Comparison of ENCODE assay signal across 29 cellular contexts in the genomic region with DNA sequence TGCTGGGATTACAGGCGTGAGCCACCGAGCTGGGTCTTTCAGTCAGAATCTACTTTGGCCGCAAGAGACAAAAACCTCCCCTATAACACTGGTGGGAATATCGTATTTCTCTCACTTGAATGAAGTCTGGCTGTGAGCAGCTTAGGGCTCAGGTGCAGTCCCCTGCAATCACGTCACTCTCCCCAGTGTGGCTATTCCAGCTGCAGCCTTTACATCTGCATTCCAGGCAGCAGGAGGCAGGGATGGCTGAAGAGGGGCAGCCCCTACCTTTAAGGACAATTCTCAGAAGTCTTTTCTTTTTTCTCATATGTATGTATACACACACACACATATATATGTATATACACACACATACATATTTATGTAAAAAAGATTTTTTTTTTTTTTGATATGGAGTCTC. TPM values are rescaled to one million over a fixed set of nuclear protein-coding genes. Genes with fewer than 3 reads are reported as not detected.
DNase-seq lines count a peak whose midpoint lies in the region; ATAC-seq and TF ChIP-seq lines count a peak whose summit lies in the region.
"Had no signal": no experiment of that assay in that cellular context is flagged by ENCODE, and none has a peak within 500 bp of the region (broad histone marks: within the 10 kb centered on the region; RNA-seq: fewer than 3 reads in every experiment).

No MANE protein-coding gene starts in this region.

- no peaks in the 10 kb centered on the region for H4K20me1 ChIP-seq in OCI-LY7 (ENCODE audit: insufficient read depth, low read length)

- peaks cover 0 to 18% (median 3%) of the 10 kb centered on the region in 4 donors for H3K4me1 Mint-ChIP-seq in CD4-positive, CD25-positive, alpha-beta regulatory T cell
- no peaks in the 10 kb centered on the region for H3K4me1 Mint-ChIP-seq in Caco-2 (ENCODE audit: low read depth, unreplicated experiment)
- peaks cover 7 to 22% (median 10%) of the 10 kb centered on the region in 7 donors for H3K4me1 Mint-ChIP-seq in naive thymus-derived CD4-positive, alpha-beta T cell

- TF ChIP-seq CTCF in Caco-2 (IDR thresholded peaks at IDR 0.05; ENCODE audit: insufficient read depth in 1 of 2, low read depth in 1 of 2, low read length in 1 of 2, severe bottlenecking in 1 of 2, unreplicated experiment in 1 of 2) (no peak), OCI-LY7 (conservative IDR thresholded peaks at IDR 0.05; ENCODE audit: low read length) (no peak)

- H3K4me3 Mint-ChIP-seq in CD4-positive, CD25-positive, alpha-beta regulatory T cell: peak overlapping the region; percentile 55 to 85 (median 76)
- no peak overlapping the region for H3K4me3 Mint-ChIP-seq in Caco-2 (ENCODE audit: unreplicated experiment)
- H3K4me3 Mint-ChIP-seq in naive thymus-derived CD4-positive, alpha-beta T cell: peak overlapping the region in 7 of 10 donors; percentile 25 to 75 (median 39)
- H3K4me3 Mint-ChIP-seq: activated CD8-positive, alpha-beta T cell treated with anti-CD3 and anti-CD28 coated beads for 36 hours; activated T-helper 17 cell treated with anti-CD3 and anti-CD28 coated beads, Interleukin-2, amount 50 U/mL, for 72 hours; stimulated activated naive B cell treated with anti-CD40 and anti-IgM and Interleukin-4, amounts not matched to agents 10 μg/mL and 1 μg/mL and 100 μg/mL, for 72 hours; T-helper 2 cell treated with Interferon-gamma antibody and Interleukin-4, amounts not matched to agents 5 μg/mL and 100 μg/mL, for 36 hours had no signal

- H3K4me3 ChIP-seq in CD4-positive, CD25-positive, alpha-beta regulatory T cell (ENCODE audit: low read depth, low read length): no peak overlapping the region
- H3K4me3 ChIP-seq in Caco-2 (ENCODE audit: low read depth, low read length) (no peak overlapping the region), OCI-LY7 (ENCODE audit: low read depth, low read length, poor library complexity, severe bottlenecking) (peak overlapping the region; percentile 78)
- H3K4me3 ChIP-seq in naive thymus-derived CD4-positive, alpha-beta T cell (ENCODE audit: low read length): no peak overlapping the region
- H3K4me3 ChIP-seq: BLaER1 treated with 17β-estradiol and CSF1 and Interleukin-3, amounts not matched to agents 10 nM and 100 nM; heart right ventricle; MG63; upper lobe of left lung had no signal

- H3K4me2 ChIP-seq in OCI-LY7 (ENCODE audit: low read length): peak overlapping the region; percentile 86
- H3K4me2 ChIP-seq: BLaER1 treated with 17β-estradiol and CSF1 and Interleukin-3, amounts not matched to agents 10 nM and 100 nM had no signal

- H3K4me1 ChIP-seq in CD4-positive, CD25-positive, alpha-beta regulatory T cell (ENCODE audit: control insufficient read depth, insufficient read depth, low read length, poor library complexity, severe bottlenecking): peaks cover 18% of the 10 kb centered on the region
- peaks cover 8% of the 10 kb centered on the region; the same call in 1 of the 2 replicates for H3K4me1 ChIP-seq in Caco-2
- H3K4me1 ChIP-seq in OCI-LY7 (ENCODE audit: insufficient read depth, low read length, poor library complexity, severe bottlenecking): peaks cover 84% of the 10 kb centered on the region
- peaks cover 10 to 11% of the 10 kb centered on the region in 2 donors for H3K4me1 ChIP-seq in naive thymus-derived CD4-positive, alpha-beta T cell (ENCODE audit: control insufficient read depth in 2 of 2, insufficient read depth in 2 of 2, low read length in 2 of 2)
- H3K4me1 ChIP-seq: parathyroid adenoma had no signal

- H2AFZ ChIP-seq in OCI-LY7 (ENCODE audit: low read length): no peak overlapping the region
- H2AFZ ChIP-seq: parathyroid adenoma had no signal

- no peak for DNase-seq in CD4-positive, CD25-positive, alpha-beta regulatory T cell
- DNase-seq in Caco-2 (no peak), OCI-LY7 (ENCODE audit: low spot score) (no peak), OCI-M2 (lab: John Stamatoyannopoulos, UW; ENCODE audit: unreplicated experiment) (no peak), NCI-H187 (lab: John Stamatoyannopoulos, UW) (no peak), SK-N-DZ (ENCODE audit: low spot score) (no peak)
- DNase-seq in naive thymus-derived CD4-positive, alpha-beta T cell: no peak
- DNase-seq: activated CD4-positive, alpha-beta T cell treated with anti-CD3 and anti-CD28 coated beads for 1 hour; activated CD8-positive, alpha-beta T cell treated with anti-CD3 and anti-CD28 coated beads for 36 hours; amygdala; DMS79 treated with DMSO at 0.1 percent for 48 hours; foreskin melanocyte; GOT3; heart right ventricle; KG1; MG63; NCI-H1105 treated with DMSO at 0.1 percent for 48 hours; NCI-H2081; NCI-H446 treated with DMSO at 0.1 percent for 48 hours; small intestine; stimulated activated naive B cell treated with anti-CD40 and anti-IgM and Interleukin-4, amounts not matched to agents 10 μg/mL and 1 μg/mL and 100 μg/mL, for 72 hours; substantia nigra; upper lobe of left lung had no signal

- H3K79me2 ChIP-seq in OCI-LY7 (ENCODE audit: insufficient read depth, low read depth, low read length): peaks cover 63% of the 10 kb centered on the region
- H3K79me2 ChIP-seq: parathyroid adenoma had no signal

- no peak overlapping the region for H3K27ac Mint-ChIP-seq in CD4-positive, CD25-positive, alpha-beta regulatory T cell
- H3K27ac Mint-ChIP-seq in Caco-2 (ENCODE audit: unreplicated experiment): no peak overlapping the region
- peak overlapping the region in 1 of 9 donors; percentile 4 for H3K27ac Mint-ChIP-seq in naive thymus-derived CD4-positive, alpha-beta T cell
- H3K27ac Mint-ChIP-seq: activated CD8-positive, alpha-beta T cell treated with anti-CD3 and anti-CD28 coated beads for 36 hours; activated naive CD4-positive, alpha-beta T cell treated with anti-CD3 and anti-CD28 coated beads, Interleukin-2, amount 50 U/mL, for 72 hours; stimulated activated naive B cell treated with anti-CD40 and anti-IgM and Interleukin-4, amounts not matched to agents 10 μg/mL and 1 μg/mL and 100 μg/mL, for 72 hours; T-helper 2 cell treated with Interferon-gamma antibody and Interleukin-4, amounts not matched to agents 5 μg/mL and 100 μg/mL, for 36 hours had no signal

- H3K9me3 ChIP-seq in CD4-positive, CD25-positive, alpha-beta regulatory T cell (ENCODE audit: control insufficient read depth in 2 of 2, low read length in 2 of 2): no peaks in the 10 kb centered on the region
- H3K9me3 ChIP-seq in Caco-2: no peaks in the 10 kb centered on the region
- no peaks in the 10 kb centered on the region for H3K9me3 ChIP-seq in OCI-LY7 (ENCODE audit: low read length)
- no peaks in the 10 kb centered on the region for H3K9me3 ChIP-seq in naive thymus-derived CD4-positive, alpha-beta T cell (ENCODE audit: control insufficient read depth in 2 of 3, low read length in 3 of 3)
- H3K9me3 ChIP-seq: BLaER1 treated with 17β-estradiol and CSF1 and Interleukin-3, amounts not matched to agents 10 nM and 100 nM; heart right ventricle; MG63; upper lobe of left lung had no signal

- intact Hi-C loops in Caco-2 (cut with micrococcal nuclease; ENCODE audit: unreplicated experiment) (no loop called here), OCI-LY7 (cut with micrococcal nuclease; ENCODE audit: unreplicated experiment) (no loop called here)
- intact Hi-C loops in naive thymus-derived CD4-positive, alpha-beta T cell (cut with micrococcal nuclease): no loop called here

- POLR2A ChIA-PET in Caco-2 (lab: Charles Lee) (no interaction called here), OCI-LY7 (lab: Charles Lee) (interaction anchor here (1.0 to 2.0 kb wide), 3 partner anchors 18 to 29 kb away, joined by 6 to 13 read pairs (median 6); no protein-coding TSS in a partner anchor)
- POLR2A ChIA-PET in naive thymus-derived CD4-positive, alpha-beta T cell (lab: Charles Lee): no interaction called here

- peaks cover 3% of the 10 kb centered on the region for H3K36me3 Mint-ChIP-seq in CD4-positive, CD25-positive, alpha-beta regulatory T cell
- peaks cover 33% of the 10 kb centered on the region for H3K36me3 Mint-ChIP-seq in Caco-2 (ENCODE audit: insufficient read depth, unreplicated experiment)
- peaks cover 0 to 9% (median 1%) of the 10 kb centered on the region in 5 donors for H3K36me3 Mint-ChIP-seq in naive thymus-derived CD4-positive, alpha-beta T cell
- H3K36me3 Mint-ChIP-seq: activated naive CD4-positive, alpha-beta T cell treated with anti-CD3 and anti-CD28 coated beads, Interleukin-2, amount 50 U/mL, for 72 hours had no signal

- no peak for ATAC-seq in CD4-positive, CD25-positive, alpha-beta regulatory T cell (ENCODE audit: low read depth in 2 of 2)
- ATAC-seq in naive thymus-derived CD4-positive, alpha-beta T cell: no peak
- ATAC-seq: activated CD8-positive, alpha-beta T cell treated with anti-CD3 and anti-CD28 coated beads for 36 hours; activated naive CD4-positive, alpha-beta T cell treated with anti-CD3 and anti-CD28 coated beads, Interleukin-2, amount 50 U/mL, for 72 hours; activated T-helper 17 cell treated with anti-CD3 and anti-CD28 coated beads, Interleukin-2, amount 50 U/mL, for 72 hours; heart right ventricle; Right ventricle myocardium inferior; stimulated activated naive B cell treated with anti-CD40 and anti-IgM and Interleukin-4, amounts not matched to agents 10 μg/mL and 1 μg/mL and 100 μg/mL, for 72 hours had no signal

- H3K27me3 ChIP-seq in CD4-positive, CD25-positive, alpha-beta regulatory T cell (ENCODE audit: control insufficient read depth, insufficient read depth, low read length): no peaks in the 10 kb centered on the region
- no peaks in the 10 kb centered on the region for H3K27me3 ChIP-seq in Caco-2 (replicated peaks; ENCODE audit: control insufficient read depth, insufficient read depth, low read length)
- H3K27me3 ChIP-seq in naive thymus-derived CD4-positive, alpha-beta T cell (ENCODE audit: control insufficient read depth in 2 of 2, insufficient read depth in 2 of 2, low read length in 2 of 2): no peaks in the 10 kb centered on the region
- H3K27me3 ChIP-seq: MG63, upper lobe of left lung had no signal

- peaks cover 22% of the 10 kb centered on the region for H3K27me3 Mint-ChIP-seq in CD4-positive, CD25-positive, alpha-beta regulatory T cell
- no peaks in the 10 kb centered on the region for H3K27me3 Mint-ChIP-seq in Caco-2 (ENCODE audit: insufficient read depth, unreplicated experiment)
- H3K27me3 Mint-ChIP-seq in naive thymus-derived CD4-positive, alpha-beta T cell: peaks cover 0 to 28% (median 7%) of the 10 kb centered on the region in 5 donors
- H3K27me3 Mint-ChIP-seq: stimulated activated naive B cell treated with anti-CD40 and anti-IgM and Interleukin-4, amounts not matched to agents 10 μg/mL and 1 μg/mL and 100 μg/mL, for 72 hours had no signal

- no peaks in the 10 kb centered on the region for H3K36me3 ChIP-seq in CD4-positive, CD25-positive, alpha-beta regulatory T cell (ENCODE audit: control insufficient read depth, insufficient read depth, low read length)
- H3K36me3 ChIP-seq in Caco-2 (ENCODE audit: control insufficient read depth, insufficient read depth, low read length): peaks cover 1% of the 10 kb centered on the region; the same call in 1 of the 2 replicates
- H3K36me3 ChIP-seq in OCI-LY7 (ENCODE audit: insufficient read depth, low read length): peaks cover 61% of the 10 kb centered on the region
- peaks cover 0 to 8% (median 0%) of the 10 kb centered on the region in 3 experiments for H3K36me3 ChIP-seq in naive thymus-derived CD4-positive, alpha-beta T cell (ENCODE audit: control insufficient read depth in 2 of 3, insufficient read depth in 3 of 3, low read length in 3 of 3)

- CTCF ChIA-PET in Caco-2 (lab: Charles Lee) (interaction anchor here (0.6 kb wide), 1 partner anchor 33 kb away, joined by 4 read pairs; a partner anchor contains a TSS), OCI-LY7 (lab: Charles Lee; ENCODE audit: unreplicated experiment) (no interaction called here)
- CTCF ChIA-PET in naive thymus-derived CD4-positive, alpha-beta T cell (lab: Charles Lee): interaction anchor here (0.5 kb wide), 1 partner anchor 1159 kb away, joined by 3 read pairs; no protein-coding TSS in a partner anchor

- no peaks in the 10 kb centered on the region for H3K9me2 ChIP-seq in OCI-LY7 (ENCODE audit: insufficient read depth, low read length)

- H3K27ac ChIP-seq in CD4-positive, CD25-positive, alpha-beta regulatory T cell (ENCODE audit: insufficient read depth, low read length, poor library complexity, severe bottlenecking): no peak overlapping the region
- H3K27ac ChIP-seq in OCI-LY7 (ENCODE audit: low read depth, low read length, poor library complexity, severe bottlenecking): peak overlapping the region; percentile 97
- H3K27ac ChIP-seq in naive thymus-derived CD4-positive, alpha-beta T cell (ENCODE audit: low read depth, low read length): no peak overlapping the region
- H3K27ac ChIP-seq: BLaER1 treated with 17β-estradiol and CSF1 and Interleukin-3, amounts not matched to agents 10 nM and 100 nM; heart right ventricle; parathyroid adenoma; upper lobe of left lung had no signal

- no peaks in the 10 kb centered on the region for H3K9me3 Mint-ChIP-seq in CD4-positive, CD25-positive, alpha-beta regulatory T cell
- H3K9me3 Mint-ChIP-seq in Caco-2 (ENCODE audit: unreplicated experiment): no peaks in the 10 kb centered on the region
- H3K9me3 Mint-ChIP-seq in naive thymus-derived CD4-positive, alpha-beta T cell: no peaks in the 10 kb centered on the region
- H3K9me3 Mint-ChIP-seq: activated CD8-positive, alpha-beta T cell treated with anti-CD3 and anti-CD28 coated beads for 36 hours; activated naive CD4-positive, alpha-beta T cell treated with anti-CD3 and anti-CD28 coated beads, Interleukin-2, amount 50 U/mL, for 72 hours; activated T-helper 17 cell treated with anti-CD3 and anti-CD28 coated beads, Interleukin-2, amount 50 U/mL, for 72 hours; stimulated activated naive B cell treated with anti-CD40 and anti-IgM and Interleukin-4, amounts not matched to agents 10 μg/mL and 1 μg/mL and 100 μg/mL, for 72 hours; T-helper 2 cell treated with Interferon-gamma antibody and Interleukin-4, amounts not matched to agents 5 μg/mL and 100 μg/mL, for 36 hours had no signal

- BruUV-seq in Caco-2 (replicated peaks; lab: Mats Ljungman, UMichigan) (TSS peak; percentile 24), OCI-LY7 (replicated peaks; lab: Mats Ljungman, UMichigan) (TSS peak; percentile 59)

RNA-seq across cellular contexts. Expression of a gene that starts 3.0 kb away (rescaled TPM):
- 28.9 TPM for total RNA-seq in CD4-positive, CD25-positive, alpha-beta regulatory T cell
- polyA plus RNA-seq in CD4-positive, CD25-positive, alpha-beta regulatory T cell: 10 to 100 TPM; 22.7 to 51.6 (median 28.2) TPM
- 132 and 145 TPM in 2 replicates for total RNA-seq in Caco-2 (2022)
- total RNA-seq in OCI-LY7 (2014; rRNA removed; shearing (Covaris generic)): 222 and 292 TPM in 2 replicates
- 295 and 380 TPM in 2 replicates for total RNA-seq in OCI-LY7 (2022)
- 10 to 100 TPM; 26.7 to 50.3 (median 40.7) TPM for total RNA-seq in naive thymus-derived CD4-positive, alpha-beta T cell
- polyA plus RNA-seq in naive thymus-derived CD4-positive, alpha-beta T cell: 10 to 100 TPM; 19.4 to 31.5 TPM
- polyA plus RNA-seq in SK-N-DZ (2014; cell fraction: cytosol; rRNA removed): 115 and 143 TPM in 2 replicates
- polyA plus RNA-seq in SK-N-DZ (2014; cell fraction: nucleus; rRNA removed): 288 and 329 TPM in 2 replicates

RNA-seq across cellular contexts. Expression of a gene that starts 28.4 kb away (rescaled TPM):
- total RNA-seq in CD4-positive, CD25-positive, alpha-beta regulatory T cell: 1.8 TPM
- under 1 TPM in 1 of 4 donors, not detected in 3; 0.22 TPM for polyA plus RNA-seq in CD4-positive, CD25-positive, alpha-beta regulatory T cell
- total RNA-seq in Caco-2 (2022) (31.3 and 37.5 TPM in 2 replicates), OCI-LY7 (2022) (118 and 192 TPM in 2 replicates)
- 59.6 and 63.7 TPM in 2 replicates for total RNA-seq in OCI-LY7 (2014; rRNA removed; shearing (Covaris generic))
- total RNA-seq in naive thymus-derived CD4-positive, alpha-beta T cell: 1 to 10 TPM in 1 of 5 experiments, under 1 TPM in 1, not detected in 3; 0.48 to 2.8 TPM
- under 1 TPM in 1 of 2 donors, not detected in 1; 0.22 TPM for polyA plus RNA-seq in naive thymus-derived CD4-positive, alpha-beta T cell
- 1,422 and 1,715 TPM in 2 replicates for polyA plus RNA-seq in SK-N-DZ (2014; cell fraction: cytosol; rRNA removed)
- 950 and 1,080 TPM in 2 replicates for polyA plus RNA-seq in SK-N-DZ (2014; cell fraction: nucleus; rRNA removed)

RNA-seq across cellular contexts. Expression of a gene that starts 32.8 kb away (rescaled TPM):
- total RNA-seq in CD4-positive, CD25-positive, alpha-beta regulatory T cell: 14.9 TPM
- under 1 TPM in 3 of 4 donors, not detected in 1; 0.08 to 0.38 (median 0.18) TPM for polyA plus RNA-seq in CD4-positive, CD25-positive, alpha-beta regulatory T cell
- 5.6 and 6.5 TPM in 2 replicates for total RNA-seq in Caco-2 (2022)
- total RNA-seq in OCI-LY7 (2014; rRNA removed; shearing (Covaris generic)): 7.3 and 8.3 TPM in 2 replicates
- total RNA-seq in OCI-LY7 (2022): 22.3 and 23.8 TPM in 2 replicates
- 10 to 100 TPM; 10.1 to 13.9 (median 11.2) TPM for total RNA-seq in naive thymus-derived CD4-positive, alpha-beta T cell
- under 1 TPM; 0.14 to 0.51 TPM for polyA plus RNA-seq in naive thymus-derived CD4-positive, alpha-beta T cell
- polyA plus RNA-seq in SK-N-DZ (2014; cell fraction: cytosol; rRNA removed): 8.5 and 8.9 TPM in 2 replicates
- 45.8 and 54.5 TPM in 2 replicates for polyA plus RNA-seq in SK-N-DZ (2014; cell fraction: nucleus; rRNA removed)
